28 cellular contexts compared by ENCODE assay signal in the genomic region with DNA sequence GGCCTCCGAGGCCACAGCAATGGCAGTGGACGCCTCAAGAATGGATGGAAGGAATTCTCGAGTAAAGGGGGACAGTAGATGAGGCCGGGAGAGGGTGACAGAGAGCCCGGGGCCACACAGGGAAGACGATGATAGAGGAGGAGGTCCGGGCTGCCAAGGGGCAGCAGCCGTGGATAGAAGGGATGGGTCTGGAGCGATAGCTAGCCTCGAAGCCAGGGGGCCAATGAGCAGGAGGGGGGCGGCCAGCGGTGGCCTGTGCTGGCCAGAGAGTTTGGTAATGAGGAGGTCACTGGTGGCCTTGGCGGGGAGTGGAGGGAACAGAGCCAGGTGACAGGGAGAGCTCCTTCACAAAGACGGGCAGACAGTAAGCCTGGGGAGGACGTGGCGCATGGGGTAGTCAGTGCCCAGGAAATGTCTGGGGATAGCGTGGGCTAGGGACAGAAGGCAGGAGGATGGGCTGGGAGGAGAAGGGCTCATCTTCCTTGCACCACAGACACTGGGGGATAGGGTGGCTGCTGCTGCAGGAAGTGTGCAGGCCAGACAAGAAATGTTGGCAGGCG.
"Had no signal": no experiment of that assay in that cellular context is flagged by ENCODE, and none has a peak within 500 bp of the region (broad histone marks: within the 10 kb centered on the region; RNA-seq: fewer than 3 reads in every experiment).

No MANE protein-coding gene starts in this region.

- H3K4me3 ChIP-seq: ascending aorta, cardiac muscle cell, SJCRH30, SK-N-MC had no signal

- H3K27me3 Mint-ChIP-seq: activated CD4-positive, alpha-beta T cell treated with anti-CD3 and anti-CD28 coated beads, Interleukin-2, amount 10 ng/mL, durations not matched to agents 24 days and 14 days had no signal

- H3K27ac ChIP-seq: ascending aorta, cardiac muscle cell, KMS-11, SJCRH30, SK-N-MC, WERI-Rb-1 had no signal

- H3K36me3 ChIP-seq: ascending aorta, cardiac muscle cell, SJCRH30, WERI-Rb-1 had no signal

- H3K9me3 ChIP-seq: ascending aorta, SJCRH30 had no signal

- H3K4me3 Mint-ChIP-seq: activated CD4-positive, alpha-beta T cell treated with anti-CD3 and anti-CD28 coated beads, Interleukin-2, amount 10 ng/mL, durations not matched to agents 24 days and 14 days; activated CD8-positive, alpha-beta T cell treated with anti-CD3 and anti-CD28 coated beads for 36 hours; activated naive CD8-positive, alpha-beta T cell treated with anti-CD3 and anti-CD28 coated beads for 36 hours; activated T-cell treated with anti-CD3 and anti-CD28 coated beads, Interleukin-2, amount 50 U/mL, for 72 hours; activated T-helper 17 cell treated with anti-CD3 and anti-CD28 coated beads, Interleukin-2, amount 50 U/mL, for 72 hours had no signal

- ATAC-seq: activated CD8-positive, alpha-beta T cell treated with anti-CD3 and anti-CD28 coated beads for 36 hours; activated T-cell treated with anti-CD3 and anti-CD28 coated beads, Interleukin-2, amount 50 U/mL, for 72 hours; activated T-helper 17 cell treated with anti-CD3 and anti-CD28 coated beads, Interleukin-2, amount 50 U/mL, for 72 hours; Panc1 had no signal

- H3K27ac Mint-ChIP-seq: activated CD4-positive, alpha-beta T cell treated with anti-CD3 and anti-CD28 coated beads, Interleukin-2, amount 10 ng/mL, durations not matched to agents 24 days and 14 days; activated CD8-positive, alpha-beta T cell treated with anti-CD3 and anti-CD28 coated beads for 36 hours; activated naive CD8-positive, alpha-beta T cell treated with anti-CD3 and anti-CD28 coated beads for 36 hours; activated T-cell treated with anti-CD3 and anti-CD28 coated beads, Interleukin-2, amount 50 U/mL, for 72 hours; activated T-helper 17 cell treated with anti-CD3 and anti-CD28 coated beads, Interleukin-2, amount 50 U/mL, for 72 hours had no signal

- H3K36me3 Mint-ChIP-seq: activated naive CD8-positive, alpha-beta T cell treated with anti-CD3 and anti-CD28 coated beads for 36 hours had no signal

- H3K9ac ChIP-seq: KMS-11 had no signal

- H3K4me2 ChIP-seq: KMS-11 had no signal

- DNase-seq: activated CD4-positive, alpha-beta T cell treated with anti-CD3 and anti-CD28 coated beads, Interleukin-2, amount 10 ng/mL, durations not matched to agents 24 days and 14 days; activated CD4-positive, alpha-beta T cell treated with anti-CD3 and anti-CD28 coated beads, Interleukin-2, amount 50 U/mL, for 4 hours; activated CD4-positive, CD25-positive, alpha-beta regulatory T cell; activated CD8-positive, alpha-beta T cell treated with anti-CD3 and anti-CD28 coated beads for 36 hours; activated effector memory CD4-positive, alpha-beta T cell treated with anti-CD3 and anti-CD28 coated beads, Interleukin-2, amount 50 U/mL, for 16 hours; activated naive CD4-positive, alpha-beta T cell; activated naive CD4-positive, alpha-beta T cell treated with anti-CD3 and anti-CD28 coated beads, Interleukin-2, amount 50 U/mL, for 16 hours; activated naive CD8-positive, alpha-beta T cell treated with anti-CD3 and anti-CD28 coated beads for 36 hours; activated T-cell treated with anti-CD3 and anti-CD28 coated beads, Interleukin-2, amount 50 U/mL, for 1 hour; activated T-cell treated with anti-CD3 and anti-CD28 coated beads, Interleukin-2, amount 50 U/mL, for 72 hours; amniotic stem cell; MM.1S; MV-4-11; NCI-H1092; NCI-H1436 treated with DMSO at 0.1 percent for 48 hours; NCI-H1694 treated with DMSO at 0.1 percent for 48 hours; NCI-H2029; NCI-H524 treated with DMSO at 0.1 percent for 48 hours; SHP77; SJCRH30; T1000; WERI-Rb-1 had no signal

- H3K9me3 Mint-ChIP-seq: activated CD4-positive, alpha-beta T cell treated with anti-CD3 and anti-CD28 coated beads, Interleukin-2, amount 10 ng/mL, durations not matched to agents 24 days and 14 days; activated CD8-positive, alpha-beta T cell treated with anti-CD3 and anti-CD28 coated beads for 36 hours; activated naive CD8-positive, alpha-beta T cell treated with anti-CD3 and anti-CD28 coated beads for 36 hours; activated T-cell treated with anti-CD3 and anti-CD28 coated beads, Interleukin-2, amount 50 U/mL, for 72 hours; activated T-helper 17 cell treated with anti-CD3 and anti-CD28 coated beads, Interleukin-2, amount 50 U/mL, for 72 hours had no signal

- H3K27me3 ChIP-seq: ascending aorta, cardiac muscle cell, SJCRH30 had no signal

- H3K4me1 ChIP-seq: ascending aorta had no signal
